ENCODE assay signal across 8 cellular contexts in the genomic region with DNA sequence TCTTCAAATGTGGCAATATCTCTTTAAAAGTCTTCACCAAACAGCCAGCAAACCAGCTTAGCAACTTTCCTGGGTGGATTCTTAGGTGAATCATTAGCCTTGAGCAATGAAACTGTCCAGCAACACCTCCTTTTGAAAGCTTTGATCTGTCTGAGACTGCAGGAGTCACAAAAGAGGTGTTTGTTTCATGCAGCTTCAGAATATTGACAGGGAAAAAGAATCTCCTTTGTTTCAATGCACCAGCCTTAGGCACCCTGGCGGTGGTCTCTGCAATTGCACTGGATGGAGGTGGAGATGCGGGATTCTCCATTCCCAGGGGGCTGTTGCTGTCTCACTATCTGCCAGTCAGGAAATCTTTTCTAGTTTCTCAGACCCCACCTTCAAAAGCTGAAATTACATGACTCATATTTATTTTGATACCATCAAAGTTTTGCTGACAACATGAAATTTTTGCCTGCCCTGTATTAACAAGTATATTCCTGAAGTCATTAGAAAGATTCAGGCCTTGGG.
DNase-seq lines count a peak whose midpoint lies in the region; ATAC-seq and TF ChIP-seq lines count a peak whose summit lies in the region.

No MANE protein-coding gene starts in this region.

- no peak overlapping the region for H3K4me3 Mint-ChIP-seq in T-cell

- no peaks in the 10 kb centered on the region for H3K4me1 Mint-ChIP-seq in T-cell

- CTCF ChIA-PET in SK-N-SH (lab: Yijun Ruan, JAX) = interaction anchor here (0.6 to 1.6 kb wide), 6 partner anchors 8 to 64 kb away, joined by 3 to 10 read pairs (median 3); no protein-coding TSS in a partner anchor
- CTCF ChIA-PET in T-cell (lab: Charles Lee) = no interaction called here

- H3F3A ChIP-seq in SK-N-SH (replicated peaks; ENCODE audit: insufficient read depth) = no peaks in the 10 kb centered on the region

- POLR2A ChIA-PET in SK-N-SH (lab: Yijun Ruan, JAX) (no interaction called here), T-cell (lab: Charles Lee) (no interaction called here)

- H3K4me1 ChIP-seq in SK-N-SH (ENCODE audit: control insufficient read depth in 1 of 2, insufficient read depth in 2 of 2, low read depth in 1 of 2, low read length in 1 of 2) = no peaks in the 10 kb centered on the region

- no peak for TF ChIP-seq RAD21 in SK-N-SH (IDR thresholded peaks at IDR 0.05; ENCODE audit: low read length)

- WGBS in SK-N-SH (ENCODE audit: low lambda C conversion rate) = 0% methylated on average over 2 of the region's 2 CpGs

- H4K20me1 ChIP-seq in SK-N-SH (ENCODE audit: insufficient read depth) = no peaks in the 10 kb centered on the region

- H3K9ac ChIP-seq in SK-N-SH = no peak overlapping the region

- H3K4me3 ChIP-seq in SK-N-SH (ENCODE audit: low read depth in 2 of 2, low read length in 1 of 2) = no peak overlapping the region

- peaks cover 3 to 6% (median 6%) of the 10 kb centered on the region in 3 donors for H3K9me3 Mint-ChIP-seq in T-cell

- no peaks in the 10 kb centered on the region for H3K9me2 ChIP-seq in SK-N-SH

- peaks cover 7% of the 10 kb centered on the region; the same call in 1 of the 2 replicates for H3K27me3 ChIP-seq in SK-N-SH (ENCODE audit: insufficient read depth)

- H3K36me3 Mint-ChIP-seq in T-cell = no peaks in the 10 kb centered on the region

- peak; percentile 78 for ATAC-seq in HG02678 (IDR thresholded peaks at IDR 0.05; ENCODE audit: unreplicated experiment)
- no peak for ATAC-seq in GM21360 (IDR thresholded peaks at IDR 0.05; ENCODE audit: unreplicated experiment)
- ATAC-seq in T-cell (replicated peaks in 1 of 4) = no peak

- peak; percentile 58 for TF ChIP-seq CTCF in SK-N-SH (IDR thresholded peaks at IDR 0.05)

- no peak overlapping the region for H2AFZ ChIP-seq in SK-N-SH (ENCODE audit: low read depth)

- TF ChIP-seq EP300 in SK-N-SH (IDR thresholded peaks at IDR 0.05; ENCODE audit: borderline replicate concordance in 1 of 2, low read depth in 1 of 2, low read length in 1 of 2) = no peak

- H3K27ac ChIP-seq in SK-N-SH (ENCODE audit: low read depth in 2 of 2, low read length in 1 of 2) = no peak overlapping the region

- H3K27ac Mint-ChIP-seq in T-cell = no peak overlapping the region

- H3K4me2 ChIP-seq in SK-N-SH = no peak overlapping the region

- H3K9me3 ChIP-seq in SK-N-SH = no peaks in the 10 kb centered on the region

- H3K79me2 ChIP-seq in SK-N-SH (ENCODE audit: insufficient read depth) = no peaks in the 10 kb centered on the region

- DNase-seq in D341Med (ENCODE audit: low spot score) (peak; percentile 64), SK-N-SH (peak; percentile 10), kidney tubule cell (ENCODE audit: low spot score) (peak; percentile 96), T-cell (no peak), dedifferentiated amniotic fluid mesenchymal stem cell (ENCODE audit: extremely low spot score) (no peak)
- DNase-seq in stimulated activated naive CD4-positive, alpha-beta T cell treated with Interleukin-2 at 50 U/mL for 16 hours (lab: John Stamatoyannopoulos, UW) = no peak

- H3K36me3 ChIP-seq in SK-N-SH (replicated peaks in 1 of 2; ENCODE audit: control insufficient read depth in 1 of 2, insufficient read depth in 2 of 2, low read length in 1 of 2) = no peaks in the 10 kb centered on the region

- H3K27me3 Mint-ChIP-seq in T-cell = no peaks in the 10 kb centered on the region

TF ChIP-seq in SK-N-SH, 30 proteins besides CTCF, POLR2A, EP300 and RAD21:
- TF ChIP-seq MEF2A (IDR thresholded peaks at IDR 0.05; ENCODE audit: borderline replicate concordance, low read depth) = no peak
- no peak for TF ChIP-seq CHD2 (IDR thresholded peaks at IDR 0.05; ENCODE audit: low read length, partially characterized antibody)
- TF ChIP-seq RCOR1 (IDR thresholded peaks at IDR 0.05; ENCODE audit: low read length) = no peak
- TF ChIP-seq SIN3A (IDR thresholded peaks at IDR 0.05; ENCODE audit: borderline replicate concordance, low read depth, low read length) = no peak

Comparison
In these comparisons a context has a peak if more than half of its experiments do, and no peak if none do; other contexts are left out.
1. DNase-seq: peak in D341Med (single experiment), SK-N-SH (single experiment) and kidney tubule cell (single experiment); none in stimulated activated naive CD4-positive, alpha-beta T cell treated with Interleukin-2 at 50 U/mL for 16 hours (single experiment), T-cell (0 of 34) and dedifferentiated amniotic fluid mesenchymal stem cell (single experiment).